1 cellular context compared by ENCODE assay signal in the genomic region with DNA sequence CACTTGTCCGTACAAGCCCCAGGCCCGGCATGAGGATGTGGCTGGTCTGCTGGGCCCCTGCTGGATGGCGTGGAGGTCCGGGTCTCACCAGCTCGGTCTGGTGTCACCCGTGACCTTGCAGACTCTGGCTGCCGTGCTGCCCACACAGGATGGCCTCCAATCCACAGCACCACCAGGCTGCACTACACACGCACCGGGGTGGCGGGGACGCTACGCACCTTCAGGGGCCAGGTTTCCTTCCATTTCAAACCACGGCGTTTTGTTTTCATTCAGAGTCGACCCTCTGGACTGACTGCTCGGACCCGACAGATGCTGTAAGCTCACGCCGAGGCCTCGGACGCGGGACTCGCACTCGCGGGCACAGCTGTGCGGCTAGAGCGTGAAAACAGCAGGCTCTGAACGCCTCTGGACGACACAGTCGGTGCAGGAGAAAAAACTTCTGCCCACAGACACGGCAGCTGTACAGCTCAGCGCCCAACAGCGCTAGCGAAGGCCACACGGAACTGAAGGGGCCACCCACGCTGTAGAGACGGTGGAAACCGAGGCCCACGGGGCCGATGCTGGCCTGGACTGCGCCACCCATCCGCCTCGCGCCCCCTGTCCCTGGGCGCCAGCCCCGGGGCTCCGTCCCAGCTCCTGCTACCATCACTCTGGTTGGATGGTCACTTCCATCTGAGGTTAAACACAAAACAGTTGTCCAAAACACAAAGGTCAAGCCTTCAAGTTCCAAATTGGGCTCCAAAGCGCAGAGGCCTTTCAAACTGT.
TF ChIP-seq lines count a peak whose summit lies in the region.

No MANE protein-coding gene starts in this region.

TF ChIP-seq in H1, 55 proteins besides CTCF, POLR2A, EP300 and RAD21:
- TF ChIP-seq SRF (IDR thresholded peaks at IDR 0.05; ENCODE audit: low read depth, low read length) (no peak), RFX5 (IDR thresholded peaks at IDR 0.05; ENCODE audit: borderline replicate concordance, low read depth, low read length) (no peak), CTBP2 (IDR thresholded peaks at IDR 0.05; ENCODE audit: borderline replicate concordance, insufficient read depth, insufficient read length, low read length) (no peak), TAF7 (optimal IDR thresholded peaks at IDR 0.05; ENCODE audit: borderline replicate concordance, low read depth, low read length) (no peak), MAX (IDR thresholded peaks at IDR 0.05) (no peak), HDAC6 (IDR thresholded peaks at IDR 0.05; ENCODE audit: low read depth, low read length) (no peak), PHF8 (conservative IDR thresholded peaks at IDR 0.05; ENCODE audit: low read depth, low read length) (no peak), CHD1 (IDR thresholded peaks at IDR 0.05; ENCODE audit: low read depth, low read length) (no peak), E2F6 (IDR thresholded peaks at IDR 0.05) (no peak), JUND (IDR thresholded peaks at IDR 0.05; ENCODE audit: low read length) (no peak), ZNF274 (IDR thresholded peaks at IDR 0.05; ENCODE audit: borderline replicate concordance, extremely low read depth, low read length) (no peak), CREB1 (IDR thresholded peaks at IDR 0.05) (no peak), BACH1 (IDR thresholded peaks at IDR 0.05; ENCODE audit: low read length) (no peak)
